1 cellular context compared by ENCODE assay signal in genomic region chr5:142246-142810, GRCh38.
TF ChIP-seq lines count a peak whose summit lies in the region.

No MANE protein-coding gene starts in this region.

TF ChIP-seq in HepG2, 621 proteins besides CTCF, POLR2A, EP300 and RAD21 (continued from another document):
- TF ChIP-seq, protein P1, sequence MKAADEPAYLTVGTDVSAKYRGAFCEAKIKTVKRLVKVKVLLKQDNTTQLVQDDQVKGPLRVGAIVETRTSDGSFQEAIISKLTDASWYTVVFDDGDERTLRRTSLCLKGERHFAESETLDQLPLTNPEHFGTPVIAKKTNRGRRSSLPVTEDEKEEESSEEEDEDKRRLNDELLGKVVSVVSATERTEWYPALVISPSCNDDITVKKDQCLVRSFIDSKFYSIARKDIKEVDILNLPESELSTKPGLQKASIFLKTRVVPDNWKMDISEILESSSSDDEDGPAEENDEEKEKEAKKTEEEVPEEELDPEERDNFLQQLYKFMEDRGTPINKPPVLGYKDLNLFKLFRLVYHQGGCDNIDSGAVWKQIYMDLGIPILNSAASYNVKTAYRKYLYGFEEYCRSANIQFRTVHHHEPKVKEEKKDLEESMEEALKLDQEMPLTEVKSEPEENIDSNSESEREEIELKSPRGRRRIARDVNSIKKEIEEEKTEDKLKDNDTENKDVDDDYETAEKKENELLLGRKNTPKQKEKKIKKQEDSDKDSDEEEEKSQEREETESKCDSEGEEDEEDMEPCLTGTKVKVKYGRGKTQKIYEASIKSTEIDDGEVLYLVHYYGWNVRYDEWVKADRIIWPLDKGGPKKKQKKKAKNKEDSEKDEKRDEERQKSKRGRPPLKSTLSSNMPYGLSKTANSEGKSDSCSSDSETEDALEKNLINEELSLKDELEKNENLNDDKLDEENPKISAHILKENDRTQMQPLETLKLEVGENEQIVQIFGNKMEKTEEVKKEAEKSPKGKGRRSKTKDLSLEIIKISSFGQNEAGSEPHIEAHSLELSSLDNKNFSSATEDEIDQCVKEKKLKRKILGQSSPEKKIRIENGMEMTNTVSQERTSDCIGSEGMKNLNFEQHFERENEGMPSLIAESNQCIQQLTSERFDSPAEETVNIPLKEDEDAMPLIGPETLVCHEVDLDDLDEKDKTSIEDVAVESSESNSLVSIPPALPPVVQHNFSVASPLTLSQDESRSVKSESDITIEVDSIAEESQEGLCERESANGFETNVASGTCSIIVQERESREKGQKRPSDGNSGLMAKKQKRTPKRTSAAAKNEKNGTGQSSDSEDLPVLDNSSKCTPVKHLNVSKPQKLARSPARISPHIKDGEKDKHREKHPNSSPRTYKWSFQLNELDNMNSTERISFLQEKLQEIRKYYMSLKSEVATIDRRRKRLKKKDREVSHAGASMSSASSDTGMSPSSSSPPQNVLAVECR (CRISPR knock-in tag; IDR thresholded peaks at IDR 0.05; ENCODE audit: borderline replicate concordance), result 0 out of 2 replicates have a peak, but pooled peaks have one; percentile 16
- TF ChIP-seq, protein P2, sequence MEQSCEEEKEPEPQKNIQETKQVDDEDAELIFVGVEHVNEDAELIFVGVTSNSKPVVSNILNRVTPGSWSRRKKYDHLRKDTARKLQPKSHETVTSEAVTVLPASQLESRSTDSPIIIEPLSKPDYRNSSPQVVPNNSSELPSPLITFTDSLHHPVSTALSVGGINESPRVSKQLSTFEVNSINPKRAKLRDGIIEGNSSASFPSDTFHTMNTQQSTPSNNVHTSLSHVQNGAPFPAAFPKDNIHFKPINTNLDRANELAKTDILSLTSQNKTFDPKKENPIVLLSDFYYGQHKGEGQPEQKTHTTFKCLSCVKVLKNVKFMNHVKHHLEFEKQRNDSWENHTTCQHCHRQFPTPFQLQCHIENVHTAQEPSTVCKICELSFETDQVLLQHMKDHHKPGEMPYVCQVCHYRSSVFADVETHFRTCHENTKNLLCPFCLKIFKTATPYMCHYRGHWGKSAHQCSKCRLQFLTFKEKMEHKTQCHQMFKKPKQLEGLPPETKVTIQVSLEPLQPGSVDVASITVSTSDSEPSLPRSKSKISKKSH (CRISPR knock-in tag; IDR thresholded peaks at IDR 0.05; ENCODE audit: borderline replicate concordance), result no peak
TF ChIP-seq in HepG2: peak in this region for 5.
